7 cellular contexts compared by ENCODE assay signal in the genomic region with DNA sequence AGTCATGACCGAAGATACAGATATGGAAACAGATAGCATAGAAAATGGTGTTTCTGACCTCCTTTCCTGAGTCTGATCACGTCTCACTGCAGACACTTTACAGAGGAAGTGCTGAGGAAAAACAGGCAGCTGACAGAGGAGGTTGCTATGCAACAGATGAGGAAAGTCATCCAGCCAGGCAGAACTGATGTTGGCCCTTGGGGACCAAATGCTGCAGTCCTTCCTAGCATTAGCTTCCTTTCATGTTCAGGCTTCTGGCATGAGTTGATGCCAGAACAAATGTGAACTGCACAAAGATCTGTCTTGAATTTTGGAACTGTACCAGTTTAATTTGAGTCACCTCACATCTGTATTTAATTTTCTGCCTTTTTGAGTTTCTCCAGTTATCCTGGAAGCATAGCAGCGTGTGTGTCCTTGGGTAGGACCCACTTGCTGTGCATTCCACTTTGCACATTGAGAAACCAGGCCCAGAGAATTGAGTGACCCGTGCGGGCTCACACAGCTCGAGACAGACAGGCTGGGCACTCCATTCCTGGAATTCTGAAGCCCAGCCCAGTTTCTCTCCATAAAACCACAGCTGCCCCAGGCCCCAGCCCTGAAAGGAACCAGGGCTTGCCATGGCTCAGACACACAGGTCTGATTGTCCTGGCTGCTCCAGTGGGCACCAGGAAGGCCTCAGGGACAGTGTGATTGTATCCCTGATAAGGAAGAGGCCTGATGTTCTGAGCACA. TPM values are rescaled to one million over a fixed set of nuclear protein-coding genes. Genes with fewer than 3 reads are reported as not detected.
DNase-seq lines count a peak whose midpoint lies in the region; ATAC-seq and TF ChIP-seq lines count a peak whose summit lies in the region.

No MANE protein-coding gene starts in this region.

- H3K9me3 Mint-ChIP-seq in chondrocyte (ENCODE audit: low read depth) = no peaks in the 10 kb centered on the region
- peaks cover 0 to 2% (median 0%) of the 10 kb centered on the region in 9 donors for H3K9me3 Mint-ChIP-seq in naive thymus-derived CD8-positive, alpha-beta T cell

- H3K27ac Mint-ChIP-seq in chondrocyte (ENCODE audit: unreplicated experiment) = peak overlapping the region; percentile 83
- H3K27ac Mint-ChIP-seq in naive thymus-derived CD8-positive, alpha-beta T cell = peak overlapping the region; percentile 27 to 96 (median 86)

- TF ChIP-seq CTCF in chondrocyte (IDR thresholded peaks at IDR 0.05) (no peak), GM10266 (IDR thresholded peaks at IDR 0.05; ENCODE audit: control insufficient read depth, insufficient read depth, low read depth, missing control alignments) (no peak)

- no peaks in the 10 kb centered on the region for H3K27me3 Mint-ChIP-seq in chondrocyte (ENCODE audit: low read depth)
- H3K27me3 Mint-ChIP-seq in naive thymus-derived CD8-positive, alpha-beta T cell = no peaks in the 10 kb centered on the region

- DNase-seq in NCI-H2107 (lab: John Stamatoyannopoulos, UW) (peak; percentile 22), chondrocyte (ENCODE audit: low spot score) (peak; percentile 64), GM10266 (ENCODE audit: extremely low spot score) (no peak)
- peak in 1 of 10 donors; percentile 5 for DNase-seq in naive thymus-derived CD8-positive, alpha-beta T cell
- no peak for DNase-seq in activated naive CD4-positive, alpha-beta T cell (lab: John Stamatoyannopoulos, UW)

- no peak overlapping the region for H3K4me3 Mint-ChIP-seq in chondrocyte (ENCODE audit: unreplicated experiment)
- peak overlapping the region in 5 of 10 donors; percentile 19 to 47 (median 39) for H3K4me3 Mint-ChIP-seq in naive thymus-derived CD8-positive, alpha-beta T cell

- H3K36me3 Mint-ChIP-seq in chondrocyte (ENCODE audit: low read depth) = peaks cover 10% of the 10 kb centered on the region
- H3K36me3 Mint-ChIP-seq in naive thymus-derived CD8-positive, alpha-beta T cell = peaks cover 0 to 2% (median 0%) of the 10 kb centered on the region in 3 donors

- peaks cover 35% of the 10 kb centered on the region for H3K4me1 Mint-ChIP-seq in chondrocyte (ENCODE audit: low read depth)
- H3K4me1 Mint-ChIP-seq in naive thymus-derived CD8-positive, alpha-beta T cell = peaks cover 6 to 31% (median 25%) of the 10 kb centered on the region in 4 donors

- ATAC-seq in GM19395 (IDR thresholded peaks at IDR 0.05; ENCODE audit: unreplicated experiment) = peak; percentile 34
- no peak for ATAC-seq in naive thymus-derived CD8-positive, alpha-beta T cell
- no peak for ATAC-seq in GM18519 (IDR thresholded peaks at IDR 0.05; ENCODE audit: low FRiP score, unreplicated experiment)

- POLR2A ChIA-PET in naive thymus-derived CD8-positive, alpha-beta T cell (lab: Charles Lee) = no interaction called here

RNA-seq across cellular contexts. Expression of gene MAGED1, which starts 1.4 kb away (rescaled TPM):
- 470 to 669 TPM (median 477 TPM) in 3 replicates for total RNA-seq in chondrocyte
- 10 to 100 TPM; 38.6 to 40.5 TPM for total RNA-seq in naive thymus-derived CD8-positive, alpha-beta T cell
- 10 to 100 TPM; 48.7 to 81.9 (median 49.9) TPM for polyA plus RNA-seq in naive thymus-derived CD8-positive, alpha-beta T cell

Comparison
In these comparisons a context has a peak if more than half of its experiments do, and no peak if none do; other contexts are left out.
1. DNase-seq: peak in NCI-H2107 (single experiment) and chondrocyte (single experiment); none in GM10266 (single experiment) and activated naive CD4-positive, alpha-beta T cell (0 of 4).
2. RNA of gene MAGED1, which starts 1.4 kb away (total RNA-seq): 470 to 669 TPM in chondrocyte; 38.6 to 40.5 TPM in naive thymus-derived CD8-positive, alpha-beta T cell; every median in the first group is over 10 times any median in the second.